8 cellular contexts compared by ENCODE assay signal in genomic region chr18:70289351-70290330, GRCh38. TPM values are rescaled to one million over a fixed set of nuclear protein-coding genes. Genes with fewer than 3 reads are reported as not detected.
DNase-seq lines count a peak whose midpoint lies in the region; ATAC-seq and TF ChIP-seq lines count a peak whose summit lies in the region.

No MANE protein-coding gene starts in this region.

- TF ChIP-seq CTCF in CD8-positive, alpha-beta T cell (IDR thresholded peaks at IDR 0.05) = no peak
- TF ChIP-seq CTCF in OCI-LY3 (IDR thresholded peaks at IDR 0.05; ENCODE audit: low read depth, low read length) = no peak

- peaks cover 11% of the 10 kb centered on the region for H3K4me1 Mint-ChIP-seq in CD8-positive, alpha-beta T cell (ENCODE audit: low read depth)

- H3K9me3 Mint-ChIP-seq in CD8-positive, alpha-beta T cell = no peaks in the 10 kb centered on the region

- H3K27me3 ChIP-seq in CD8-positive, alpha-beta T cell (ENCODE audit: insufficient read depth, low read length) = no peaks in the 10 kb centered on the region
- no peaks in the 10 kb centered on the region for H3K27me3 ChIP-seq in OCI-LY3 (ENCODE audit: low read depth, low read length)

- no peaks in the 10 kb centered on the region for H3K4me1 ChIP-seq in CD8-positive, alpha-beta T cell (ENCODE audit: insufficient read depth, low read length)
- peaks cover 34% of the 10 kb centered on the region for H3K4me1 ChIP-seq in OCI-LY3 (ENCODE audit: low read length)

- peak overlapping the region; percentile 50 for H2AFZ ChIP-seq in OCI-LY3 (ENCODE audit: low read depth, low read length)

- intact Hi-C loops in CD8-positive, alpha-beta T cell (cut with DNase I, micrococcal nuclease) = no loop called here

- POLR2A ChIA-PET in CD8-positive, alpha-beta T cell (lab: Charles Lee) = no interaction called here

- CTCF ChIA-PET in CD8-positive, alpha-beta T cell (lab: Charles Lee) = no interaction called here

- no peak for ATAC-seq in CD8-positive, alpha-beta T cell
- ATAC-seq in GM18861 (IDR thresholded peaks at IDR 0.05; ENCODE audit: unreplicated experiment) (peak; percentile 40), HG02981 (IDR thresholded peaks at IDR 0.05; ENCODE audit: unreplicated experiment) (peak; percentile 47), left lobe of liver (peak; percentile 72)

- H3K27me3 Mint-ChIP-seq in CD8-positive, alpha-beta T cell (ENCODE audit: low read depth) = peaks cover 40% of the 10 kb centered on the region

- peaks cover 40% of the 10 kb centered on the region for H4K20me1 ChIP-seq in OCI-LY3 (ENCODE audit: insufficient read depth, low read length)

- peak overlapping the region; percentile 89 for H3K9ac ChIP-seq in OCI-LY3 (ENCODE audit: low read length)

- peaks cover 54% of the 10 kb centered on the region for H3K79me2 ChIP-seq in OCI-LY3 (ENCODE audit: low read length)

- no peak overlapping the region for H3K27ac Mint-ChIP-seq in CD8-positive, alpha-beta T cell

- H3K27ac ChIP-seq in CD8-positive, alpha-beta T cell (ENCODE audit: low read depth, low read length) = no peak overlapping the region
- H3K27ac ChIP-seq in OCI-LY3 (ENCODE audit: low read length) = peak overlapping the region; percentile 34
- H3K27ac ChIP-seq in cingulate gyrus (ENCODE audit: low read depth, low read length) = peak overlapping the region; percentile 76

- peak overlapping the region; percentile 91 for H3K4me2 ChIP-seq in OCI-LY3 (ENCODE audit: low read length)

- H3K4me3 Mint-ChIP-seq in CD8-positive, alpha-beta T cell = peak overlapping the region; percentile 83

- no peaks in the 10 kb centered on the region for H3K36me3 ChIP-seq in CD8-positive, alpha-beta T cell (ENCODE audit: insufficient read depth, low read length)
- H3K36me3 ChIP-seq in OCI-LY3 (replicated peaks; ENCODE audit: low read depth, low read length) = peaks cover 6% of the 10 kb centered on the region

- H3K36me3 Mint-ChIP-seq in CD8-positive, alpha-beta T cell = no peaks in the 10 kb centered on the region

- H3K4me3 ChIP-seq in CD8-positive, alpha-beta T cell (ENCODE audit: low read depth, low read length) = peak overlapping the region; percentile 17
- peak overlapping the region; percentile 85 for H3K4me3 ChIP-seq in OCI-LY3 (ENCODE audit: low read length)

- DNase-seq in CD8-positive, alpha-beta T cell = no peak
- peak; percentile 62 for DNase-seq in left lobe of liver (ENCODE audit: low spot score)
- peak; percentile 42 for DNase-seq in superior temporal gyrus (ENCODE audit: extremely low spot score)
- no peak for DNase-seq in effector CD4-positive, alpha-beta T cell

- H3K9me3 ChIP-seq in CD8-positive, alpha-beta T cell (ENCODE audit: low read length) = no peaks in the 10 kb centered on the region
- no peaks in the 10 kb centered on the region for H3K9me3 ChIP-seq in OCI-LY3 (ENCODE audit: insufficient read depth, low read length)

RNA-seq across cellular contexts. Expression of gene SOCS6, which starts 0.8 kb away (rescaled TPM):
- 1 to 10 TPM in 1 of 2 experiments, under 1 TPM in 1; 0.90 to 1.2 TPM for total RNA-seq in CD8-positive, alpha-beta T cell
- total RNA-seq in left lobe of liver = 12.0 TPM

Comparison
In these comparisons a context has a peak if more than half of its experiments do, and no peak if none do; other contexts are left out.
1. DNase-seq: peak in left lobe of liver (single experiment) and superior temporal gyrus (single experiment); none in CD8-positive, alpha-beta T cell (0 of 7) and effector CD4-positive, alpha-beta T cell (single experiment).